25 cellular contexts compared by ENCODE assay signal in the genomic region with DNA sequence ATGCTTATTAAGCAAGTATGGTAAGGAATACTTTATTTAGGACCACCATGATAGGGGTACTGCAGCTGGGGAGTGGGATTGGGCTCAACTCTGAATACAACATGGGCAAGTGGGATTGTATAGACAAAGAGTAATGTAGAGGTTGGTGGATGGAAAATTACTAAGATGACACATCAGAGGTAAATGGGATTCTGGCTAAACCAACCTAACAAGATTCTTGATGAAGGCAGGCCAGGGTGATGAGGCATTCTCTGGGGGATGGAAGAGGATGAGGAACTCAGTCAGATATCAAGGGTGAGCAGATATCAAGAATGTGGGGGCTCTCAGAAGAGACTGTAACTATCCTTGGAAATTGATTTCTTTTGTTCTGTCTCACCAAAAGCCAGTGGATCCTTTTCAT.
DNase-seq lines count a peak whose midpoint lies in the region; ATAC-seq, FAIRE-seq and TF ChIP-seq lines count a peak whose summit lies in the region.
"Had no signal": no experiment of that assay in that cellular context is flagged by ENCODE, and none has a peak within 500 bp of the region (broad histone marks: within the 10 kb centered on the region; RNA-seq: fewer than 3 reads in every experiment).

No MANE protein-coding gene starts in this region.

- H3K4me3 Mint-ChIP-seq in MCF 10A (ENCODE audit: unreplicated experiment): no peak overlapping the region
- H3K4me3 Mint-ChIP-seq: B cell; CD4-positive, alpha-beta T cell; CD8-positive, alpha-beta T cell had no signal

- no peak for TF ChIP-seq CTCF in mammary epithelial cell (conservative IDR thresholded peaks at IDR 0.05 in 1 of 2, IDR thresholded peaks at IDR 0.05 in 1 of 2; ENCODE audit: extremely low read depth in 1 of 2, insufficient read depth in 1 of 2, low read depth in 1 of 2, low read length in 2 of 2)
- no peak for TF ChIP-seq CTCF in MCF 10A (IDR thresholded peaks at IDR 0.05; ENCODE audit: unreplicated experiment)
- TF ChIP-seq CTCF in bronchial epithelial cell (IDR thresholded peaks at IDR 0.05; ENCODE audit: insufficient read depth, low read length, severe bottlenecking): no peak

- H3K27ac ChIP-seq in mammary epithelial cell (ENCODE audit: insufficient read depth, low read depth, low read length) (no peak overlapping the region), trophoblast cell (ENCODE audit: low read depth, low read length) (no peak overlapping the region)
- H3K27ac ChIP-seq: 22Rv1; A549; BLaER1 treated with 17β-estradiol and CSF1 and Interleukin-3, amounts not matched to agents 10 nM and 100 nM; C4-2B had no signal

- H3K27ac Mint-ChIP-seq in MCF 10A (ENCODE audit: low read depth, unreplicated experiment): no peak overlapping the region
- H3K27ac Mint-ChIP-seq: B cell; CD4-positive, alpha-beta T cell; CD8-positive, alpha-beta T cell had no signal

- H2AK5ac ChIP-seq in trophoblast cell (ENCODE audit: low read length): no peak overlapping the region

- H4K20me1 ChIP-seq in mammary epithelial cell (ENCODE audit: insufficient read depth, low read length): no peaks in the 10 kb centered on the region
- H4K20me1 ChIP-seq: BLaER1 treated with 17β-estradiol and CSF1 and Interleukin-3, amounts not matched to agents 10 nM and 100 nM had no signal

- no peak overlapping the region for H2BK5ac ChIP-seq in trophoblast cell (ENCODE audit: low read depth, low read length, poor library complexity)

- no peak overlapping the region for H2BK120ac ChIP-seq in trophoblast cell (ENCODE audit: insufficient read depth, low read length, poor library complexity)

- H2BK12ac ChIP-seq in trophoblast cell (ENCODE audit: low read length): no peak overlapping the region

- H3K4me1 ChIP-seq in mammary epithelial cell (ENCODE audit: insufficient read depth, low read length) (no peaks in the 10 kb centered on the region), trophoblast cell (ENCODE audit: control insufficient read depth in 1 of 2, insufficient read depth in 2 of 2, low read length in 2 of 2) (no peaks in the 10 kb centered on the region)
- H3K4me1 ChIP-seq: A549; BLaER1 treated with 17β-estradiol and CSF1 and Interleukin-3, amounts not matched to agents 10 nM and 100 nM had no signal

- H3K9ac ChIP-seq in mammary epithelial cell (ENCODE audit: insufficient read depth, low read length): no peak overlapping the region
- H3K9ac ChIP-seq in trophoblast cell (ENCODE audit: low read length): no peak overlapping the region
- H3K9ac ChIP-seq: BLaER1 treated with 17β-estradiol and CSF1 and Interleukin-3, amounts not matched to agents 10 nM and 100 nM had no signal

- BruUV-seq in mammary epithelial cell (replicated peaks; lab: Mats Ljungman, UMichigan) (no TSS peak), MCF 10A (replicated peaks; lab: Mats Ljungman, UMichigan) (no TSS peak)

- H3K4me3 ChIP-seq in mammary epithelial cell (replicated peaks in 1 of 3; ENCODE audit: insufficient read depth in 1 of 3, low read depth in 2 of 3, low read length in 3 of 3) (no peak overlapping the region), bronchial epithelial cell (ENCODE audit: low read depth, low read length) (no peak overlapping the region), trophoblast cell (ENCODE audit: low read depth, low read length) (no peak overlapping the region)
- H3K4me3 ChIP-seq: A549; BLaER1 treated with 17β-estradiol and CSF1 and Interleukin-3, amounts not matched to agents 10 nM and 100 nM; GM12878 had no signal

- no peaks in the 10 kb centered on the region for H3K27me3 ChIP-seq in mammary epithelial cell (ENCODE audit: insufficient read depth, low read length)
- H3K27me3 ChIP-seq in bronchial epithelial cell (ENCODE audit: control insufficient read depth, insufficient read depth, low read length): no peaks in the 10 kb centered on the region
- H3K27me3 ChIP-seq in trophoblast cell (ENCODE audit: insufficient read depth, low read length): no peaks in the 10 kb centered on the region
- H3K27me3 ChIP-seq: BLaER1 treated with 17β-estradiol and CSF1 and Interleukin-3, amounts not matched to agents 10 nM and 100 nM had no signal

- H3K79me1 ChIP-seq in trophoblast cell (ENCODE audit: low read length): no peaks in the 10 kb centered on the region

- no peak overlapping the region for H4K12ac ChIP-seq in trophoblast cell (ENCODE audit: low read depth, low read length)

- POLR2A ChIA-PET in MCF 10A (lab: Yijun Ruan, JAX): no interaction called here

- H3K79me2 ChIP-seq in mammary epithelial cell (ENCODE audit: insufficient read depth, low read length): no peaks in the 10 kb centered on the region
- H3K79me2 ChIP-seq in trophoblast cell (ENCODE audit: control insufficient read depth, insufficient read depth, low read length, poor library complexity): no peaks in the 10 kb centered on the region

- H4K8ac ChIP-seq in trophoblast cell (ENCODE audit: low read depth, low read length): no peak overlapping the region

- FAIRE-seq in bronchial epithelial cell (lab: Jason Lieb, UNC) (no peak), GM19239 (lab: Jason Lieb, UNC) (no peak)
- FAIRE-seq: A549, GM12878, GM12892, GM18507 had no signal

- H2AFZ ChIP-seq in mammary epithelial cell (ENCODE audit: low read depth, low read length) (no peak overlapping the region), trophoblast cell (ENCODE audit: insufficient read depth, low read length, poor library complexity) (no peak overlapping the region)

- H3K23ac ChIP-seq in trophoblast cell (ENCODE audit: low read length): no peak overlapping the region

- intact Hi-C loops in mammary epithelial cell (cut with micrococcal nuclease) (loop anchor here (1.0 kb wide), 1 partner anchor 34 kb away; no protein-coding TSS in a partner anchor), MCF 10A (cut with micrococcal nuclease) (no loop called here)

- dilution Hi-C loops in mammary epithelial cell (cut with HindIII; ENCODE audit: low sequenced_read_pairs): no loop called here

- H3K4me1 Mint-ChIP-seq in MCF 10A (ENCODE audit: insufficient read depth, unreplicated experiment): no peaks in the 10 kb centered on the region
- H3K4me1 Mint-ChIP-seq: B cell had no signal

- no peak overlapping the region for H3K4me2 ChIP-seq in mammary epithelial cell (ENCODE audit: insufficient read depth, low read depth, low read length)
- no peak overlapping the region for H3K4me2 ChIP-seq in trophoblast cell (ENCODE audit: low read length)
- H3K4me2 ChIP-seq: A549; BLaER1 treated with 17β-estradiol and CSF1 and Interleukin-3, amounts not matched to agents 10 nM and 100 nM had no signal

- H3K9me3 ChIP-seq in mammary epithelial cell (replicated peaks; ENCODE audit: insufficient read depth, low read length): no peaks in the 10 kb centered on the region
- no peaks in the 10 kb centered on the region for H3K9me3 ChIP-seq in trophoblast cell (ENCODE audit: insufficient read depth, low read depth, low read length)
- H3K9me3 ChIP-seq: A549; BLaER1 treated with 17β-estradiol and CSF1 and Interleukin-3, amounts not matched to agents 10 nM and 100 nM had no signal

- H3K36me3 ChIP-seq in mammary epithelial cell (ENCODE audit: insufficient read depth, low read length) (no peaks in the 10 kb centered on the region), bronchial epithelial cell (ENCODE audit: control insufficient read depth, insufficient read depth, low read length) (no peaks in the 10 kb centered on the region), trophoblast cell (ENCODE audit: control insufficient read depth in 1 of 2, insufficient read depth in 2 of 2, low read length in 2 of 2) (no peaks in the 10 kb centered on the region)
- H3K36me3 ChIP-seq: BLaER1 treated with 17β-estradiol and CSF1 and Interleukin-3, amounts not matched to agents 10 nM and 100 nM had no signal

- CTCF ChIA-PET in mammary epithelial cell (lab: Charles Lee; ENCODE audit: low non-redundant PET): no interaction called here
- CTCF ChIA-PET in MCF 10A (lab: Yijun Ruan, JAX): interaction anchor here (0.6 to 0.8 kb wide), 2 partner anchors 216 to 578 kb away, joined by 3 to 4 read pairs; no protein-coding TSS in a partner anchor

- H3K9me3 Mint-ChIP-seq in MCF 10A (ENCODE audit: unreplicated experiment): no peaks in the 10 kb centered on the region
- H3K9me3 Mint-ChIP-seq: CD8-positive, alpha-beta T cell had no signal

- no peaks in the 10 kb centered on the region for H3K27me3 Mint-ChIP-seq in MCF 10A (ENCODE audit: insufficient read depth, unreplicated experiment)

- H4K91ac ChIP-seq in trophoblast cell (ENCODE audit: low read depth, low read length): no peak overlapping the region

- no peak overlapping the region for H3K4ac ChIP-seq in trophoblast cell (ENCODE audit: low read depth, low read length)

- DNase-seq in mammary epithelial cell: peak; percentile 19
- DNase-seq in MCF 10A (ENCODE audit: unreplicated experiment): no peak
- DNase-seq in bronchial epithelial cell (ENCODE audit: low read depth): peak; percentile 22
- peak; percentile 52 to 75 for DNase-seq in trophoblast cell
- no peak for DNase-seq in activated CD8-positive, alpha-beta memory T cell treated with anti-CD3 and anti-CD28 coated beads, Interleukin-2, amount 50 U/mL, for 48 hours
- DNase-seq in GM19239 (ENCODE audit: insufficient read length, low spot score): no peak
- DNase-seq: AML-193; CD4-positive, alpha-beta T cell; CD8-positive, alpha-beta T cell; DMS 273 treated with DMSO at 0.1 percent for 48 hours; DMS153; DMS53; DMS79; DND-41; EL; GDM1 had no signal

- in situ Hi-C loops in mammary epithelial cell (cut with MboI; ENCODE audit: low sequenced_read_pairs in 2 of 2): loop anchor here in 1 of 2 donors (25.0 kb wide), 1 partner anchor 461 kb away; no protein-coding TSS in a partner anchor

- no peak overlapping the region for H3K14ac ChIP-seq in trophoblast cell (ENCODE audit: low read length)

- no peaks in the 10 kb centered on the region for H3K36me3 Mint-ChIP-seq in MCF 10A (ENCODE audit: insufficient read depth, unreplicated experiment)
- H3K36me3 Mint-ChIP-seq: CD8-positive, alpha-beta T cell had no signal

- no peak overlapping the region for H3K18ac ChIP-seq in trophoblast cell (ENCODE audit: low read length)

- ATAC-seq in GM21786 (IDR thresholded peaks at IDR 0.05; ENCODE audit: unreplicated experiment): no peak
- ATAC-seq: A549; CD8-positive, alpha-beta T cell; GM12878 had no signal

Comparison
In these comparisons a context has a peak if more than half of its experiments do, and no peak if none do; other contexts are left out.
1. DNase-seq: peak in mammary epithelial cell (single experiment), bronchial epithelial cell (single experiment) and trophoblast cell (2 of 2); none in MCF 10A (single experiment), activated CD8-positive, alpha-beta memory T cell treated with anti-CD3 and anti-CD28 coated beads, Interleukin-2, amount 50 U/mL, for 48 hours (single experiment) and GM19239 (single experiment).